ENCODE assay signal across 8 cellular contexts in genomic region chr9:113620377-113621161, GRCh38.
DNase-seq lines count a peak whose midpoint lies in the region; ATAC-seq and TF ChIP-seq lines count a peak whose summit lies in the region.

No MANE protein-coding gene starts in this region.

- DNase-seq in 8988T (peak; percentile 55), GM04504 (ENCODE audit: low read depth) (peak; percentile 83), SK-N-DZ (ENCODE audit: low spot score) (peak; percentile 48), fibroblast of peridontal ligament (ENCODE audit: extremely low read depth) (peak; percentile 91), non-pigmented ciliary epithelial cell (ENCODE audit: low read depth) (peak; percentile 83), GM13977 (ENCODE audit: low spot score) (no peak)

- in situ Hi-C loops in GM13977 (cut with MboI; ENCODE audit: low pct_unique_long_range_greater_than_20kb, low sequenced_read_pairs, unreplicated experiment) = no loop called here

- ATAC-seq in HG02642 (IDR thresholded peaks at IDR 0.05; ENCODE audit: poor library complexity, unreplicated experiment) = no peak
- no peak for ATAC-seq in GM19397 (IDR thresholded peaks at IDR 0.05; ENCODE audit: unreplicated experiment)

- TF ChIP-seq CTCF in GM13977 (IDR thresholded peaks at IDR 0.05; ENCODE audit: extremely low read depth, insufficient read depth, missing control alignments) = no peak
